ENCODE assay signal across 10 cellular contexts in genomic region chr9:72154468-72155281, GRCh38. TPM values are rescaled to one million over a fixed set of nuclear protein-coding genes. Genes with fewer than 3 reads are reported as not detected.
DNase-seq lines count a peak whose midpoint lies in the region; ATAC-seq, FAIRE-seq and TF ChIP-seq lines count a peak whose summit lies in the region.
"Had no signal": no experiment of that assay in that cellular context is flagged by ENCODE, and none has a peak within 500 bp of the region (broad histone marks: within the 10 kb centered on the region; RNA-seq: fewer than 3 reads in every experiment).

No MANE protein-coding gene starts in this region.

- H3K4me1 Mint-ChIP-seq in activated CD8-positive, alpha-beta T cell treated with anti-CD3 and anti-CD28 coated beads for 36 hours (ENCODE audit: low read depth), result no peaks in the 10 kb centered on the region

- CTCF ChIA-PET in activated CD8-positive, alpha-beta T cell treated with anti-CD3 and anti-CD28 coated beads for 36 hours (lab: Charles Lee), result interaction anchor here (1.1 kb wide), 1 partner anchor 14 kb away, joined by 3 read pairs; no protein-coding TSS in a partner anchor

- H3K4me3 ChIP-seq in kidney (ENCODE audit: low read length in 2 of 2), result peak overlapping the region in 1 of 2 donors; percentile 7

- H3K4me1 ChIP-seq in kidney (ENCODE audit: control insufficient read depth in 1 of 2, insufficient read depth in 1 of 2, low read depth in 1 of 2, low read length in 2 of 2), result peaks cover 0 to 13% of the 10 kb centered on the region in 2 donors

- no peak overlapping the region for H3K4me3 Mint-ChIP-seq in activated CD8-positive, alpha-beta T cell treated with anti-CD3 and anti-CD28 coated beads for 36 hours

- ATAC-seq in GM18511 (IDR thresholded peaks at IDR 0.05; ENCODE audit: unreplicated experiment) (peak; percentile 91), GM21723 (IDR thresholded peaks at IDR 0.05; ENCODE audit: unreplicated experiment) (peak; percentile 78), HG03469 (IDR thresholded peaks at IDR 0.05; ENCODE audit: unreplicated experiment) (peak; percentile 81)
- no peak for ATAC-seq in activated CD8-positive, alpha-beta T cell treated with anti-CD3 and anti-CD28 coated beads for 36 hours

- TF ChIP-seq CTCF in kidney (IDR thresholded peaks at IDR 0.05; ENCODE audit: borderline replicate concordance, extremely low read depth, insufficient read depth), result no peak
- no peak for TF ChIP-seq CTCF in activated CD8-positive, alpha-beta T cell treated with anti-CD3 and anti-CD28 coated beads for 36 hours (IDR thresholded peaks at IDR 0.05)

- H3K36me3 Mint-ChIP-seq in activated CD8-positive, alpha-beta T cell treated with anti-CD3 and anti-CD28 coated beads for 36 hours (ENCODE audit: low read depth), result no peaks in the 10 kb centered on the region

- H3K27ac ChIP-seq in kidney (ENCODE audit: low read depth in 2 of 2, low read length in 2 of 2), result peak overlapping the region; percentile 5 to 83

- H3K9me3 Mint-ChIP-seq in activated CD8-positive, alpha-beta T cell treated with anti-CD3 and anti-CD28 coated beads for 36 hours, result no peaks in the 10 kb centered on the region

- DNase-seq in kidney (no peak), H4 (ENCODE audit: low spot score) (no peak), NCI-H446 (lab: John Stamatoyannopoulos, UW) (no peak), midbrain (lab: John Stamatoyannopoulos, UW) (no peak)
- DNase-seq in activated CD8-positive, alpha-beta T cell treated with anti-CD3 and anti-CD28 coated beads for 36 hours, result no peak

- peak; percentile 49 for FAIRE-seq in kidney (lab: Jason Lieb, UNC)
- FAIRE-seq: astrocyte had no signal

- H3K36me3 ChIP-seq in kidney (ENCODE audit: control insufficient read depth in 1 of 2, insufficient read depth in 2 of 2, low read length in 2 of 2), result no peaks in the 10 kb centered on the region

- no peak overlapping the region for H3K27ac Mint-ChIP-seq in activated CD8-positive, alpha-beta T cell treated with anti-CD3 and anti-CD28 coated beads for 36 hours

- peaks cover 14% of the 10 kb centered on the region for H3K27me3 Mint-ChIP-seq in activated CD8-positive, alpha-beta T cell treated with anti-CD3 and anti-CD28 coated beads for 36 hours

- H3K9me3 ChIP-seq in kidney (ENCODE audit: control insufficient read depth in 1 of 2, low read length in 2 of 2), result no peaks in the 10 kb centered on the region

- H3K9ac ChIP-seq in kidney (ENCODE audit: low read length in 2 of 2), result no peak overlapping the region

- intact Hi-C loops in kidney (cut with DNase I), result no loop called here
- intact Hi-C loops in activated CD8-positive, alpha-beta T cell treated with anti-CD3 and anti-CD28 coated beads for 36 hours (cut with micrococcal nuclease), result no loop called here

- POLR2A ChIA-PET in activated CD8-positive, alpha-beta T cell treated with anti-CD3 and anti-CD28 coated beads for 36 hours (lab: Charles Lee), result no interaction called here

RNA-seq across cellular contexts. Expression of gene GDA, which starts 5.4 kb away (rescaled TPM):
- total RNA-seq in kidney, result 31.4 TPM
- polyA plus RNA-seq in kidney (ENCODE audit: insufficient read depth, low read depth, low replicate concordance), result 88.1 TPM
- 3.7 and 4.4 TPM in 2 replicates for total RNA-seq in H4 (2014; rRNA removed; shearing (Covaris generic))
- not detected for total RNA-seq in activated CD8-positive, alpha-beta T cell treated with anti-CD3 and anti-CD28 coated beads for 36 hours
- total RNA-seq: astrocyte; T-helper 2 cell treated with Interferon-gamma antibody and Interleukin-4, amounts not matched to agents 100 ng/mL and 5 ng/mL, for 36 hours had no signal
